In the genomic region with DNA sequence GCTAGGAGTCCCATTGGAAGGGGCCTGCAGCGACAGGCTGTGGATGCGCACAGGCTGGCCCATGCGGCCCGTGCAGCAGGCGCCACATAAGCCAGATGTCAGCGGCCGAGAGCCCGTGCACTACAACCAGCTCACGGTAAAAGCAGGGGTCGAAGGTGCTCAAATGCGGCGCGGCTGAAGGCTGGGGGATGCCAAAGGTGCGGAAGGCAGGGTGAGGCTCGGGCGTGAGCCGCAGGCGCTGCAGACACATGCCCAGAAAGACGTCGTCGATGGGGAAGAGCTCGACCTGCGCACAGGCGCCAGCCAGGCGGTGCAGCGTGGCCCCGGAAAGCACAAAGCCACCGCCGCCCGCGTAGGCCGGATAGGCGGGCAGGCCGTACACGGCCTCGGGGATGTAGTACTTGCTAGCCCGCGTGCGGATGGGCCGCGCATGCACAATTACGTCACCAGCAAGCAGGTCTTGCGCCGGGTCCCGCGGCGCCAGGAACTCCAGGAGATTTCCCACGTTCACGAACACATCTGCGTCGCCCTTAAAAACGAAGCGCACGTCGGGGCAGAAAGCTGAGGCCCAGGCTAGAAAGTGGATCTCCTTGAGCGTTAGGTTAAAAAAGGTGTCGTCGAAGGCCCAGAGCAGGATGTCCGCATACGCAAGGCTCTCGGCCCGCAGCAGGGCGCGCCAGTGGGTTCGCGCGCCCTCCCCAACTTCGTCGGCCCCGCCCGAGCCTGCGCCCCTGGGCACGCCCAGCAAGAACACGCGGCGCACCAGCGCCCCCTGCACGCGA, we compare ENCODE assay signal across 10 cellular contexts. TPM values are rescaled to one million over a fixed set of nuclear protein-coding genes. Genes with fewer than 3 reads are reported as not detected.
DNase-seq lines count a peak whose midpoint lies in the region; ATAC-seq and TF ChIP-seq lines count a peak whose summit lies in the region.
"Had no signal": no experiment of that assay in that cellular context is flagged by ENCODE, and none has a peak within 500 bp of the region (broad histone marks: within the 10 kb centered on the region; RNA-seq: fewer than 3 reads in every experiment).

No MANE protein-coding gene starts in this region.

- peaks cover 0 to 58% (median 42%) of the 10 kb centered on the region in 6 donors for H3K36me3 ChIP-seq in spleen

- POLR2A ChIA-PET in WTC11 (lab: Charles Lee), result no interaction called here

- intact Hi-C loops in spleen (cut with DNase I; ENCODE audit: low total_unique reads), result loop anchor here (5.0 kb wide), 1 partner anchor 172 kb away; no protein-coding TSS in a partner anchor

- H3K9me3 ChIP-seq in iPS-18c (ENCODE audit: control insufficient read depth, insufficient read depth, low read length), result peaks cover 2% of the 10 kb centered on the region
- no peaks in the 10 kb centered on the region for H3K9me3 ChIP-seq in spleen
- H3K9me3 ChIP-seq: neutrophil had no signal

- CTCF ChIA-PET in activated CD8-positive, alpha-beta memory T cell treated with anti-CD3 and anti-CD28 coated beads, Interleukin-2, amount 10 ng/mL, durations not matched to agents 7 days and 5 days (lab: Charles Lee), result interaction anchor here (0.7 to 17.0 kb wide), 5 partner anchors 9 to 135 kb away, joined by 3 to 395 read pairs (median 3); no protein-coding TSS in a partner anchor
- CTCF ChIA-PET in WTC11 (lab: Charles Lee), result interaction anchor here (0.6 to 15.3 kb wide), 9 partner anchors 10 to 192 kb away, joined by 3 to 386 read pairs (median 5); a partner anchor contains a TSS

- peaks cover 5 to 38% (median 23%) of the 10 kb centered on the region in 6 donors for H3K4me1 ChIP-seq in spleen

- no peak overlapping the region for H3K27ac Mint-ChIP-seq in activated CD8-positive, alpha-beta memory T cell treated with anti-CD3 and anti-CD28 coated beads, Interleukin-2, amount 10 ng/mL, durations not matched to agents 7 days and 5 days
- no peak overlapping the region for H3K27ac Mint-ChIP-seq in WTC11

- peak overlapping the region; percentile 37 for H3K4me3 Mint-ChIP-seq in activated CD8-positive, alpha-beta memory T cell treated with anti-CD3 and anti-CD28 coated beads, Interleukin-2, amount 10 ng/mL, durations not matched to agents 7 days and 5 days
- H3K4me3 Mint-ChIP-seq in WTC11, result peak overlapping the region; percentile 48

- H3K9me3 Mint-ChIP-seq in activated CD8-positive, alpha-beta memory T cell treated with anti-CD3 and anti-CD28 coated beads, Interleukin-2, amount 10 ng/mL, durations not matched to agents 7 days and 5 days (ENCODE audit: low read depth), result no peaks in the 10 kb centered on the region
- H3K9me3 Mint-ChIP-seq in WTC11, result no peaks in the 10 kb centered on the region

- peak overlapping the region in 6 of 8 donors; percentile 79 to 85 (median 81) for H3K27ac ChIP-seq in spleen
- H3K27ac ChIP-seq: neutrophil had no signal

- TF ChIP-seq CTCF in WTC11 (IDR thresholded peaks at IDR 0.05) (peak; percentile 49; the same call in 1 of the 2 replicates), spleen (IDR thresholded peaks at IDR 0.05 in 8 of 11, conservative IDR thresholded peaks at IDR 0.05 in 3 of 11) (no peak)

- H3K4me3 ChIP-seq in iPS-18c (ENCODE audit: insufficient read depth, low read depth, low read length) (peak overlapping the region; percentile 68), spleen (peak overlapping the region in 6 of 8 donors; percentile 38 to 73 (median 50))

- H3K27me3 Mint-ChIP-seq in activated CD8-positive, alpha-beta memory T cell treated with anti-CD3 and anti-CD28 coated beads, Interleukin-2, amount 10 ng/mL, durations not matched to agents 7 days and 5 days, result no peaks in the 10 kb centered on the region
- peaks cover 44% of the 10 kb centered on the region for H3K27me3 Mint-ChIP-seq in WTC11 (ENCODE audit: low read depth)

- TF ChIP-seq POLR2A in spleen (IDR thresholded peaks at IDR 0.05), result no peak

- peak; percentile 21 for ATAC-seq in activated CD8-positive, alpha-beta memory T cell treated with anti-CD3 and anti-CD28 coated beads, Interleukin-2, amount 10 ng/mL, durations not matched to agents 7 days and 5 days
- ATAC-seq in WTC11 (peak; percentile 41; the same call in 1 of the 2 replicates), GM18498 (IDR thresholded peaks at IDR 0.05; ENCODE audit: unreplicated experiment) (no peak), HG02610 (IDR thresholded peaks at IDR 0.05; ENCODE audit: unreplicated experiment) (no peak)

- peaks cover 22% of the 10 kb centered on the region for H3K36me3 Mint-ChIP-seq in activated CD8-positive, alpha-beta memory T cell treated with anti-CD3 and anti-CD28 coated beads, Interleukin-2, amount 10 ng/mL, durations not matched to agents 7 days and 5 days
- peaks cover 15% of the 10 kb centered on the region for H3K36me3 Mint-ChIP-seq in WTC11

- 69 to 78% (median 72%) methylated on average over 61 to 79 of the region's 79 CpGs for WGBS in spleen, 5 donors

- H3K4me1 Mint-ChIP-seq in activated CD8-positive, alpha-beta memory T cell treated with anti-CD3 and anti-CD28 coated beads, Interleukin-2, amount 10 ng/mL, durations not matched to agents 7 days and 5 days, result peaks cover 28% of the 10 kb centered on the region
- H3K4me1 Mint-ChIP-seq in WTC11, result peaks cover 8% of the 10 kb centered on the region

- H3K27me3 ChIP-seq in spleen (replicated peaks in 1 of 7), result peaks cover 0 to 39% (median 23%) of the 10 kb centered on the region in 7 donors

- DNase-seq in activated CD8-positive, alpha-beta memory T cell treated with anti-CD3 and anti-CD28 coated beads, Interleukin-2, amount 10 ng/mL, durations not matched to agents 7 days and 5 days, result no peak
- DNase-seq in activated CD8-positive, alpha-beta memory T cell treated with anti-CD3 and anti-CD28 coated beads, Interleukin-2, amount 50 U/mL, for 4 hours, result no peak
- no peak for DNase-seq in WTC11 (ENCODE audit: low spot score)
- DNase-seq in spleen, result peak; percentile 70
- DNase-seq in kidney tubule cell (ENCODE audit: low spot score), result no peak
- DNase-seq: T1000 had no signal

TF ChIP-seq in WTC11, 78 proteins besides CTCF, POLR2A, EP300 and RAD21 (continues in another document):
- TF ChIP-seq, protein P1, sequence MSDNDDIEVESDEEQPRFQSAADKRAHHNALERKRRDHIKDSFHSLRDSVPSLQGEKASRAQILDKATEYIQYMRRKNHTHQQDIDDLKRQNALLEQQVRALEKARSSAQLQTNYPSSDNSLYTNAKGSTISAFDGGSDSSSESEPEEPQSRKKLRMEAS (CRISPR knock-in tag; IDR thresholded peaks at IDR 0.05), result peak; percentile 76; the same call in 1 of the 2 replicates
- TF ChIP-seq TEAD1 (CRISPR knock-in tag; IDR thresholded peaks at IDR 0.05) (no peak), ZBTB21 (CRISPR knock-in tag; IDR thresholded peaks at IDR 0.05; ENCODE audit: borderline replicate concordance) (0 out of 2 replicates have a peak, but pooled peaks have one; percentile 28), CREB1 (CRISPR knock-in tag; IDR thresholded peaks at IDR 0.05) (0 out of 2 replicates have a peak, but pooled peaks have one; percentile 80)
- TF ChIP-seq, protein P2, sequence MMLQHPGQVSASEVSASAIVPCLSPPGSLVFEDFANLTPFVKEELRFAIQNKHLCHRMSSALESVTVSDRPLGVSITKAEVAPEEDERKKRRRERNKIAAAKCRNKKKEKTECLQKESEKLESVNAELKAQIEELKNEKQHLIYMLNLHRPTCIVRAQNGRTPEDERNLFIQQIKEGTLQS (CRISPR knock-in tag; conservative IDR thresholded peaks at IDR 0.05), result 0 out of 2 replicates have a peak, but pooled peaks have one; percentile 46
- TF ChIP-seq, protein P3, sequence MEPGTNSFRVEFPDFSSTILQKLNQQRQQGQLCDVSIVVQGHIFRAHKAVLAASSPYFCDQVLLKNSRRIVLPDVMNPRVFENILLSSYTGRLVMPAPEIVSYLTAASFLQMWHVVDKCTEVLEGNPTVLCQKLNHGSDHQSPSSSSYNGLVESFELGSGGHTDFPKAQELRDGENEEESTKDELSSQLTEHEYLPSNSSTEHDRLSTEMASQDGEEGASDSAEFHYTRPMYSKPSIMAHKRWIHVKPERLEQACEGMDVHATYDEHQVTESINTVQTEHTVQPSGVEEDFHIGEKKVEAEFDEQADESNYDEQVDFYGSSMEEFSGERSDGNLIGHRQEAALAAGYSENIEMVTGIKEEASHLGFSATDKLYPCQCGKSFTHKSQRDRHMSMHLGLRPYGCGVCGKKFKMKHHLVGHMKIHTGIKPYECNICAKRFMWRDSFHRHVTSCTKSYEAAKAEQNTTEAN (CRISPR knock-in tag; IDR thresholded peaks at IDR 0.05), result 0 out of 2 replicates have a peak, but pooled peaks have one; percentile 71

RNA-seq across cellular contexts. Expression of a gene that starts 1.3 kb away (rescaled TPM):
- total RNA-seq in activated CD8-positive, alpha-beta memory T cell treated with anti-CD3 and anti-CD28 coated beads, Interleukin-2, amount 10 ng/mL, durations not matched to agents 7 days and 5 days, result 1 to 10 TPM; 5.6 to 7.9 TPM
- total RNA-seq in WTC11 (2021), result 6.4 to 7.8 TPM (median 7.6 TPM) in 3 replicates
- total RNA-seq in spleen, result 10 to 100 TPM in 4 of 7 donors, 1 to 10 TPM in 3; 6.1 to 15.3 (median 10.1) TPM
- polyA plus RNA-seq in spleen, result 1 to 10 TPM; 2.0 to 6.6 (median 3.0) TPM

RNA-seq across cellular contexts. Expression of a gene that starts 10.2 kb away (rescaled TPM):
- total RNA-seq in activated CD8-positive, alpha-beta memory T cell treated with anti-CD3 and anti-CD28 coated beads, Interleukin-2, amount 10 ng/mL, durations not matched to agents 7 days and 5 days, result 10 to 100 TPM; 36.4 to 52.6 TPM
- total RNA-seq in WTC11 (2021) (1.4 to 2.1 TPM (median 1.7 TPM) in 3 replicates), spleen (10 to 100 TPM; 29.2 to 39.3 (median 31.1) TPM)
- 10 to 100 TPM; 27.5 to 42.2 (median 35.3) TPM for polyA plus RNA-seq in spleen

RNA-seq across cellular contexts. Expression of a gene that starts 10.3 kb away (rescaled TPM):
- total RNA-seq in activated CD8-positive, alpha-beta memory T cell treated with anti-CD3 and anti-CD28 coated beads, Interleukin-2, amount 10 ng/mL, durations not matched to agents 7 days and 5 days, result 10 to 100 TPM; 15.7 to 24.5 TPM
- total RNA-seq in WTC11 (2021) (1.1 to 1.2 TPM (median 1.1 TPM) in 3 replicates), spleen (10 to 100 TPM in 6 of 7 donors, 1 to 10 TPM in 1; 8.4 to 29.9 (median 13.2) TPM)
- 10 to 100 TPM in 1 of 3 donors, 1 to 10 TPM in 2; 6.0 to 11.2 (median 6.0) TPM for polyA plus RNA-seq in spleen

RNA-seq across cellular contexts. Expression of a gene that starts 15.1 kb away (rescaled TPM):
- total RNA-seq in activated CD8-positive, alpha-beta memory T cell treated with anti-CD3 and anti-CD28 coated beads, Interleukin-2, amount 10 ng/mL, durations not matched to agents 7 days and 5 days, result 10 to 100 TPM; 15.0 to 43.7 TPM
- total RNA-seq in WTC11 (2021) (2.2 to 2.5 TPM (median 2.3 TPM) in 3 replicates), spleen (10 to 100 TPM; 11.5 to 43.7 (median 23.3) TPM)
- polyA plus RNA-seq in spleen, result 10 to 100 TPM; 16.1 to 24.0 (median 16.7) TPM

RNA-seq across cellular contexts. Expression of a gene that starts 20.9 kb away (rescaled TPM):
- 10 to 100 TPM in 1 of 2 experiments, 1 to 10 TPM in 1; 3.3 to 10.3 TPM for total RNA-seq in activated CD8-positive, alpha-beta memory T cell treated with anti-CD3 and anti-CD28 coated beads, Interleukin-2, amount 10 ng/mL, durations not matched to agents 7 days and 5 days
- total RNA-seq in WTC11 (2021), result 8.5 to 10.6 TPM (median 9.7 TPM) in 3 replicates
- 10 to 100 TPM in 6 of 7 donors, 1 to 10 TPM in 1; 8.2 to 14.2 (median 13.6) TPM for total RNA-seq in spleen
- polyA plus RNA-seq in spleen, result 10 to 100 TPM in 2 of 3 donors, 1 to 10 TPM in 1; 8.7 to 12.0 (median 10.8) TPM

Comparison
In these comparisons a context has a peak if more than half of its experiments do, and no peak if none do; other contexts are left out.
1. ATAC-seq: peak in activated CD8-positive, alpha-beta memory T cell treated with anti-CD3 and anti-CD28 coated beads, Interleukin-2, amount 10 ng/mL, durations not matched to agents 7 days and 5 days (single experiment) and WTC11 (single experiment); none in GM18498 (single experiment) and HG02610 (single experiment).